14 cellular contexts compared by ENCODE assay signal in the genomic region with DNA sequence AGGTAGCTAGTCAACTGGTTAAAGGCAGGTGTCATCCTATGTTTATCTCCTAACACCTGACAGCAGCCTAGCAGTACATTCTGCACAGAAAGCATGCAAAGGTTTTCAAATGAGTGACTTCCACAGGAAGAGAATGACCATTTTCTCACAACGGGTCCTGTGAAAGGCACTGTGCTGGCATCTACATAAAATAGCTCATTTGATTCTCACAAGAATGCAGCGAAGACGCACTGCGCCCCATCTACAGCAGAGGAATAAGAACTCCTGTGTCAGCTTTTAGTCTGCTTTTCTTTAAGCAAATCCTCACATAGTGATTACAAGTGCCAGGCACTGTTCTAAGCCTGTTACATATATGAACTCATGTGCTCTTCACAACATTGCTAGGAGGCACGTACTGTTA.
DNase-seq lines count a peak whose midpoint lies in the region; TF ChIP-seq lines count a peak whose summit lies in the region.
"Had no signal": no experiment of that assay in that cellular context is flagged by ENCODE, and none has a peak within 500 bp of the region (broad histone marks: within the 10 kb centered on the region; RNA-seq: fewer than 3 reads in every experiment).

No MANE protein-coding gene starts in this region.

- H3K4me1 ChIP-seq in Peyer's patch (peaks cover 0 to 32% (median 0%) of the 10 kb centered on the region in 4 donors), endodermal cell (ENCODE audit: control insufficient read depth, insufficient read depth, low read length) (peaks cover 3% of the 10 kb centered on the region)

- H3K27me3 ChIP-seq in Peyer's patch: no peaks in the 10 kb centered on the region
- H3K27me3 ChIP-seq in endodermal cell (ENCODE audit: control insufficient read depth, insufficient read depth, low read length, poor library complexity, severe bottlenecking): no peaks in the 10 kb centered on the region

- H3K9me3 ChIP-seq in Peyer's patch: no peaks in the 10 kb centered on the region
- H3K9me3 ChIP-seq in endodermal cell (ENCODE audit: control insufficient read depth, low read length): peaks cover 13% of the 10 kb centered on the region

- no peaks in the 10 kb centered on the region for H3K36me3 ChIP-seq in Peyer's patch
- no peaks in the 10 kb centered on the region for H3K36me3 ChIP-seq in endodermal cell (ENCODE audit: control insufficient read depth, insufficient read depth, low read length)

- DNase-seq in activated CD4-positive, alpha-beta T cell treated with anti-CD3 and anti-CD28 coated beads, Interleukin-2, amount 10 ng/mL, durations not matched to agents 24 days and 14 days: no peak
- DNase-seq in activated CD4-positive, alpha-beta T cell treated with anti-CD3 and anti-CD28 coated beads for 4 hours: no peak
- DNase-seq in Peyer's patch (no peak), endodermal cell (peak; percentile 23), retinal pigment epithelial cell (ENCODE audit: low read depth) (peak; percentile 69), immature natural killer cell (no peak), NCI-H510A treated with DMSO at 0.1 percent for 48 hours (lab: John Stamatoyannopoulos, UW) (no peak), iPS-NIHi7 (ENCODE audit: extremely low spot score) (no peak)
- DNase-seq: activated CD4-positive, CD25-positive, alpha-beta regulatory T cell treated with anti-CD3 and anti-CD28 coated beads, Interleukin-2, amount 50 U/mL, for 72 hours; activated gamma-delta T cell; GF-D8; NCI-H1436; NCI-H510A; retina had no signal

- H3K36me3 Mint-ChIP-seq in activated CD4-positive, alpha-beta T cell treated with anti-CD3 and anti-CD28 coated beads, Interleukin-2, amount 10 ng/mL, durations not matched to agents 24 days and 14 days (ENCODE audit: low read depth): no peaks in the 10 kb centered on the region
- peaks cover 6% of the 10 kb centered on the region for H3K36me3 Mint-ChIP-seq in endodermal cell (ENCODE audit: low read depth)
- no peaks in the 10 kb centered on the region for H3K36me3 Mint-ChIP-seq in immature natural killer cell

- H3K27ac ChIP-seq in Peyer's patch (peak overlapping the region in 3 of 4 donors; percentile 10 to 56 (median 26)), endodermal cell (ENCODE audit: low read depth, low read length) (no peak overlapping the region)

- no peak for TF ChIP-seq CTCF in Peyer's patch (IDR thresholded peaks at IDR 0.05)
- no peak for TF ChIP-seq CTCF in endodermal cell (conservative IDR thresholded peaks at IDR 0.05)
- no peak for TF ChIP-seq CTCF in retinal pigment epithelial cell (conservative IDR thresholded peaks at IDR 0.05; ENCODE audit: low read depth, low read length)

- WGBS in endodermal cell (ENCODE audit: insufficient coverage in 1 of 2, insufficient read length in 1 of 2), 2 experiments: 94% methylated on average over 5 of the region's 5 CpGs

- H3K4me3 ChIP-seq in Peyer's patch (no peak overlapping the region), endodermal cell (ENCODE audit: low read length) (no peak overlapping the region), retinal pigment epithelial cell (ENCODE audit: low read length) (no peak overlapping the region)

- no peaks in the 10 kb centered on the region for H3K27me3 Mint-ChIP-seq in activated CD4-positive, alpha-beta T cell treated with anti-CD3 and anti-CD28 coated beads, Interleukin-2, amount 10 ng/mL, durations not matched to agents 24 days and 14 days
- H3K27me3 Mint-ChIP-seq in endodermal cell (ENCODE audit: insufficient read depth): no peaks in the 10 kb centered on the region
- peaks cover 4 to 6% (median 6%) of the 10 kb centered on the region in 3 donors for H3K27me3 Mint-ChIP-seq in immature natural killer cell (ENCODE audit: low read depth in 3 of 3)

- intact Hi-C loops in activated CD4-positive, alpha-beta T cell treated with anti-CD3 and anti-CD28 coated beads, Interleukin-2, amount 10 ng/mL, durations not matched to agents 24 days and 14 days (cut with micrococcal nuclease): no loop called here

- H3K4me3 Mint-ChIP-seq in activated CD4-positive, alpha-beta T cell treated with anti-CD3 and anti-CD28 coated beads, Interleukin-2, amount 10 ng/mL, durations not matched to agents 24 days and 14 days: peak overlapping the region; percentile 61
- no peak overlapping the region for H3K4me3 Mint-ChIP-seq in endodermal cell
- H3K4me3 Mint-ChIP-seq in immature natural killer cell: no peak overlapping the region

- H3K4me1 Mint-ChIP-seq in activated CD4-positive, alpha-beta T cell treated with anti-CD3 and anti-CD28 coated beads, Interleukin-2, amount 10 ng/mL, durations not matched to agents 24 days and 14 days: peaks cover 47% of the 10 kb centered on the region
- H3K4me1 Mint-ChIP-seq in endodermal cell (peaks cover 15% of the 10 kb centered on the region), immature natural killer cell (peaks cover 11 to 13% of the 10 kb centered on the region in 2 donors)

- no peak for TF ChIP-seq POLR2A in Peyer's patch (IDR thresholded peaks at IDR 0.05)

- no peaks in the 10 kb centered on the region for H3K9me3 Mint-ChIP-seq in activated CD4-positive, alpha-beta T cell treated with anti-CD3 and anti-CD28 coated beads, Interleukin-2, amount 10 ng/mL, durations not matched to agents 24 days and 14 days
- H3K9me3 Mint-ChIP-seq in endodermal cell: peaks cover 10% of the 10 kb centered on the region
- H3K9me3 Mint-ChIP-seq in immature natural killer cell: no peaks in the 10 kb centered on the region

- H3K9ac ChIP-seq in endodermal cell (ENCODE audit: extremely low read depth, low read length, poor library complexity, severe bottlenecking): no peak overlapping the region

- H3K27ac Mint-ChIP-seq in activated CD4-positive, alpha-beta T cell treated with anti-CD3 and anti-CD28 coated beads, Interleukin-2, amount 10 ng/mL, durations not matched to agents 24 days and 14 days: peak overlapping the region; percentile 56
- H3K27ac Mint-ChIP-seq in endodermal cell (no peak overlapping the region), immature natural killer cell (no peak overlapping the region)

Comparison
In these comparisons a context has a peak if more than half of its experiments do, and no peak if none do; other contexts are left out.
1. DNase-seq: peak in endodermal cell (single experiment) and retinal pigment epithelial cell (single experiment); none in activated CD4-positive, alpha-beta T cell treated with anti-CD3 and anti-CD28 coated beads, Interleukin-2, amount 10 ng/mL, durations not matched to agents 24 days and 14 days (single experiment), activated CD4-positive, alpha-beta T cell treated with anti-CD3 and anti-CD28 coated beads for 4 hours (0 of 2), Peyer's patch (0 of 3), immature natural killer cell (0 of 3), NCI-H510A treated with DMSO at 0.1 percent for 48 hours (single experiment) and iPS-NIHi7 (single experiment).